ENCODE assay signal across 8 cellular contexts in genomic region chr17:28841901-28842281, GRCh38. TPM values are rescaled to one million over a fixed set of nuclear protein-coding genes. Genes with fewer than 3 reads are reported as not detected.
DNase-seq lines count a peak whose midpoint lies in the region; ATAC-seq lines count a peak whose summit lies in the region.

No MANE protein-coding gene starts in this region.

- peaks cover 30% of the 10 kb centered on the region for H3K4me1 Mint-ChIP-seq in activated T-cell treated with anti-CD3 and anti-CD28 coated beads, Interleukin-2, amount 50 U/mL, for 24 hours (ENCODE audit: low read depth)
- peaks cover 15% of the 10 kb centered on the region for H3K4me1 Mint-ChIP-seq in T-helper 17 cell

- peaks cover 23% of the 10 kb centered on the region for H3K36me3 Mint-ChIP-seq in activated T-cell treated with anti-CD3 and anti-CD28 coated beads, Interleukin-2, amount 50 U/mL, for 24 hours (ENCODE audit: low read depth)
- no peaks in the 10 kb centered on the region for H3K36me3 Mint-ChIP-seq in T-helper 17 cell (ENCODE audit: low read depth)

- no peak for DNase-seq in activated T-cell treated with anti-CD3 and anti-CD28 coated beads, Interleukin-2, amount 50 U/mL, for 24 hours
- no peak for DNase-seq in activated T-cell treated with anti-CD3 and anti-CD28 coated beads for 4 hours
- no peak for DNase-seq in T-helper 17 cell
- DNase-seq in germinal center (ENCODE audit: low spot score), result peak; percentile 23
- no peak for DNase-seq in A172 (ENCODE audit: low spot score)
- no peak for DNase-seq in mucosa of gallbladder (ENCODE audit: low spot score)
- no peak for DNase-seq in cerebellar nuclear complex (lab: John Stamatoyannopoulos, UW)

- H3K4me3 Mint-ChIP-seq in activated T-cell treated with anti-CD3 and anti-CD28 coated beads, Interleukin-2, amount 50 U/mL, for 24 hours, result peak overlapping the region; percentile 99
- H3K4me3 Mint-ChIP-seq in T-helper 17 cell, result peak overlapping the region; percentile 97

- H3K4me3 ChIP-seq in skin epidermis, result peak overlapping the region; percentile 52 to 97 (median 79)

- ATAC-seq in T-helper 17 cell, result peak; percentile 38

- H3K27ac Mint-ChIP-seq in activated T-cell treated with anti-CD3 and anti-CD28 coated beads, Interleukin-2, amount 50 U/mL, for 24 hours, result peak overlapping the region; percentile 98
- H3K27ac Mint-ChIP-seq in T-helper 17 cell, result peak overlapping the region; percentile 96

- peak overlapping the region; percentile 56 to 92 (median 78) for H3K27ac ChIP-seq in skin epidermis

- no peaks in the 10 kb centered on the region for H3K9me3 Mint-ChIP-seq in activated T-cell treated with anti-CD3 and anti-CD28 coated beads, Interleukin-2, amount 50 U/mL, for 24 hours

- H3K27me3 Mint-ChIP-seq in activated T-cell treated with anti-CD3 and anti-CD28 coated beads, Interleukin-2, amount 50 U/mL, for 24 hours, result no peaks in the 10 kb centered on the region
- H3K27me3 Mint-ChIP-seq in T-helper 17 cell, result no peaks in the 10 kb centered on the region

- H3K9me3 ChIP-seq in T-helper 17 cell (ENCODE audit: control insufficient read depth, low read length, poor library complexity, severe bottlenecking), result no peaks in the 10 kb centered on the region

RNA-seq across cellular contexts. Expression of gene FAM222B, which starts 0.7 kb away (rescaled TPM):
- total RNA-seq in T-helper 17 cell (10 to 100 TPM; 18.3 to 22.6 TPM), mucosa of gallbladder (45.3 TPM)
- 9.2 and 10.2 TPM in 2 replicates for total RNA-seq in A172 (2014; rRNA removed; shearing (Covaris generic))

RNA-seq across cellular contexts. Expression of gene ERAL1, which starts 12.9 kb away (rescaled TPM):
- total RNA-seq in T-helper 17 cell (10 to 100 TPM; 19.0 to 20.5 TPM), mucosa of gallbladder (33.6 TPM)
- total RNA-seq in A172 (2014; rRNA removed; shearing (Covaris generic)), result 45.1 and 66.6 TPM in 2 replicates

RNA-seq across cellular contexts. Expression of gene FLOT2, which starts 55.6 kb away (rescaled TPM):
- total RNA-seq in T-helper 17 cell (100 to 1,000 TPM; 132 to 147 TPM), mucosa of gallbladder (113 TPM)
- total RNA-seq in A172 (2014; rRNA removed; shearing (Covaris generic)), result 43.9 and 45.5 TPM in 2 replicates
